8 cellular contexts compared by ENCODE assay signal in the genomic region with DNA sequence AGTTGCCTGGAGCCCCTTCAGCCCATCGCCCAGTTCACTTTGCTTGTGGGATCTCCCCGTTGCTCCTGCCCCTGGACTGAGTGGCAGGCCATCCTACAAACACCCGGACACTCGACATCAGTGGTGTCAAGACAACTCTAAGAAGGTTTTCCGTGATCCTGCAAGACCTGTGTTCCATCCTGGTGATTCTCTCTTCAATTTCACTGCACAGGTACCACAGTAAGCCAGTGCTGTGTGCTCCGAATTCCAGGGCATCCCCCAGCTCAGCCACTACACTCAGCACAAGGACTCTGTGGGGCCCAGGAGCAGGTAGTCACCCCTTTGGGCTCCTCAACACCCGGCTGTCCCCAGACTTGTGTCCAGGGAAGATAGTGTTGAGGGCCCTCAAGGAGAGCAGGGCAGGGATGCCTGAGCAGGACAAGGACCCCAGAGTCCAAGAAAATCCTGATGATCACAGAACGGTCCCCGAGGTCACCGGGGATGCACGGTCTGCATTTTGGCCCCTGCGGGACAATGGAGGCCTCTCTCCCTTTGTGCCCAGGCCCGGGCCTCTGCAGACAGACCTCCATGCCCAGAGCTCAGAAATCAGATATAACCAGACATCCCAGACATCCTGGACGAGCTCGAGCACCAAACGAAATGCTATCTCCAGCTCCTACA.
DNase-seq lines count a peak whose midpoint lies in the region; ATAC-seq, FAIRE-seq and TF ChIP-seq lines count a peak whose summit lies in the region.
"Not testable (repeated sequence)": the region's sequence is repeated elsewhere in the genome, so short reads cannot be mapped to it uniquely, and the experiment has no call there.

No MANE protein-coding gene starts in this region.

- intact Hi-C loops in GM12878 (cut with micrococcal nuclease; ENCODE audit: unreplicated experiment) = loop anchor here (10.0 kb wide), 1 partner anchor 185 kb away; the partner anchor contains the start of gene AMACR
- intact Hi-C loops in pancreas (cut with DNase I) = not testable (repeated sequence)

- TF ChIP-seq POLR2A in GM12878 (IDR thresholded peaks at IDR 0.05; ENCODE audit: low read depth, low read length); upper lobe of left lung (IDR thresholded peaks at IDR 0.05): not testable (repeated sequence)

- DNase-seq in EH (ENCODE audit: low read depth) (peak; percentile 2), HuH-7.5 (ENCODE audit: low spot score) (peak; percentile 3), globus pallidus (ENCODE audit: low spot score) (peak; percentile 7), left kidney (ENCODE audit: low read depth, low spot score) (peak; percentile 1), pancreas (peak; percentile 17 to 89 (median 42)), upper lobe of left lung (peak; percentile 25 to 86)
- DNase-seq in activated CD4-positive, CD25-positive, alpha-beta regulatory T cell treated with anti-CD3 and anti-CD28 coated beads, Interleukin-2, amount 50 U/mL, for 72 hours = peak; percentile 51
- DNase-seq in GM12878 (ENCODE audit: low read depth, low spot score) = not testable (repeated sequence)

- CTCF ChIA-PET in GM12878 (lab: Yijun Ruan, JAX) = not testable (repeated sequence)

- WGBS in GM12878 (ENCODE audit: insufficient coverage, insufficient replicate concordance, low lambda C conversion rate, missing lambda C conversion rate) = 94% methylated on average over 16 of the region's 16 CpGs
- 95 to 96% methylated on average over 16 of the region's 16 CpGs for WGBS in pancreas, 2 donors
- WGBS in upper lobe of left lung, 2 donors = 96 to 97% methylated on average over 15 to 16 of the region's 16 CpGs

- not testable (repeated sequence) for H3K27ac ChIP-seq in GM12878 (ENCODE audit: control insufficient read depth, insufficient read depth); pancreas; upper lobe of left lung

- not testable (repeated sequence) for ATAC-seq in GM12878; pancreas; upper lobe of left lung (ENCODE audit: low FRiP score in 2 of 2)

- TF ChIP-seq RAD21 in GM12878 (IDR thresholded peaks at IDR 0.05; ENCODE audit: insufficient read depth, low read depth, low read length) = not testable (repeated sequence)

- SMC1A ChIA-PET in GM12878 (lab: Charles Lee; ENCODE audit: uncharacterized antibody, unreplicated experiment) = not testable (repeated sequence)

- RAD21 ChIA-PET in GM12878 (lab: Charles Lee; ENCODE audit: unreplicated experiment) = not testable (repeated sequence)

- not testable (repeated sequence) for H3K36me3 ChIP-seq in GM12878 (ENCODE audit: control insufficient read depth in 2 of 2, insufficient read depth in 2 of 2, low read length in 1 of 2); pancreas
- peaks cover 0 to 33% (median 7%) of the 10 kb centered on the region in 4 donors for H3K36me3 ChIP-seq in upper lobe of left lung

- FAIRE-seq in GM12878 (lab: Jason Lieb, UNC); pancreas (lab: Jason Lieb, UNC): not testable (repeated sequence)

- not testable (repeated sequence) for H3K4me3 ChIP-seq in GM12878, pancreas, upper lobe of left lung

- not testable (repeated sequence) for H3K79me2 ChIP-seq in GM12878 (ENCODE audit: control insufficient read depth, insufficient read depth, low read length)

- not testable (repeated sequence) for TF ChIP-seq EP300 in GM12878 (IDR thresholded peaks at IDR 0.05; ENCODE audit: borderline replicate concordance in 1 of 2, control insufficient read depth in 1 of 2, low read depth in 2 of 2, low read length in 2 of 2); upper lobe of left lung (IDR thresholded peaks at IDR 0.05)

- H3K4me2 ChIP-seq in GM12878 (ENCODE audit: control insufficient read depth, insufficient read depth) = not testable (repeated sequence)

- not testable (repeated sequence) for H4K20me1 ChIP-seq in GM12878 (ENCODE audit: control insufficient read depth, insufficient read depth)

- POLR2A ChIA-PET in GM12878 (lab: Charles Lee) = not testable (repeated sequence)

- H3K27me3 ChIP-seq in GM12878 (replicated peaks in 1 of 2; ENCODE audit: control insufficient read depth in 2 of 2, insufficient read depth in 2 of 2, low read length in 1 of 2); pancreas; upper lobe of left lung: not testable (repeated sequence)

- not testable (repeated sequence) for H3K9me3 ChIP-seq in GM12878 (replicated peaks; ENCODE audit: control insufficient read depth, insufficient read depth, low read length); pancreas; upper lobe of left lung

- in situ Hi-C loops in GM12878 (cut with MboI) = loop anchor here (25.0 kb wide), 1 partner anchor 672 kb away; no protein-coding TSS in a partner anchor

- H3K4me1 ChIP-seq in GM12878 (ENCODE audit: control insufficient read depth, insufficient read depth, low read length); pancreas; upper lobe of left lung: not testable (repeated sequence)

- TF ChIP-seq CTCF in GM12878 (IDR thresholded peaks at IDR 0.05 in 2 of 3, conservative IDR thresholded peaks at IDR 0.05 in 1 of 3; ENCODE audit: control insufficient read depth in 2 of 3, extremely low read depth in 1 of 3, insufficient read depth in 1 of 3, low read depth in 3 of 3, low read length in 3 of 3); pancreas (IDR thresholded peaks at IDR 0.05); upper lobe of left lung (IDR thresholded peaks at IDR 0.05): not testable (repeated sequence)

- H3K9ac ChIP-seq in GM12878 (ENCODE audit: control insufficient read depth, insufficient read depth, low read length) = not testable (repeated sequence)

- H2AFZ ChIP-seq in GM12878 (ENCODE audit: control insufficient read depth, low read depth, low read length) = not testable (repeated sequence)

- not testable (repeated sequence) for BruUV-seq in GM12878 (replicated peaks; lab: Mats Ljungman, UMichigan)

TF ChIP-seq in GM12878, 131 proteins besides CTCF, POLR2A, EP300 and RAD21:
- 0 out of 2 replicates have a peak, but pooled peaks have one; percentile 32 for TF ChIP-seq IRF3 (IDR thresholded peaks at IDR 0.05)
- TF ChIP-seq, protein P1, sequence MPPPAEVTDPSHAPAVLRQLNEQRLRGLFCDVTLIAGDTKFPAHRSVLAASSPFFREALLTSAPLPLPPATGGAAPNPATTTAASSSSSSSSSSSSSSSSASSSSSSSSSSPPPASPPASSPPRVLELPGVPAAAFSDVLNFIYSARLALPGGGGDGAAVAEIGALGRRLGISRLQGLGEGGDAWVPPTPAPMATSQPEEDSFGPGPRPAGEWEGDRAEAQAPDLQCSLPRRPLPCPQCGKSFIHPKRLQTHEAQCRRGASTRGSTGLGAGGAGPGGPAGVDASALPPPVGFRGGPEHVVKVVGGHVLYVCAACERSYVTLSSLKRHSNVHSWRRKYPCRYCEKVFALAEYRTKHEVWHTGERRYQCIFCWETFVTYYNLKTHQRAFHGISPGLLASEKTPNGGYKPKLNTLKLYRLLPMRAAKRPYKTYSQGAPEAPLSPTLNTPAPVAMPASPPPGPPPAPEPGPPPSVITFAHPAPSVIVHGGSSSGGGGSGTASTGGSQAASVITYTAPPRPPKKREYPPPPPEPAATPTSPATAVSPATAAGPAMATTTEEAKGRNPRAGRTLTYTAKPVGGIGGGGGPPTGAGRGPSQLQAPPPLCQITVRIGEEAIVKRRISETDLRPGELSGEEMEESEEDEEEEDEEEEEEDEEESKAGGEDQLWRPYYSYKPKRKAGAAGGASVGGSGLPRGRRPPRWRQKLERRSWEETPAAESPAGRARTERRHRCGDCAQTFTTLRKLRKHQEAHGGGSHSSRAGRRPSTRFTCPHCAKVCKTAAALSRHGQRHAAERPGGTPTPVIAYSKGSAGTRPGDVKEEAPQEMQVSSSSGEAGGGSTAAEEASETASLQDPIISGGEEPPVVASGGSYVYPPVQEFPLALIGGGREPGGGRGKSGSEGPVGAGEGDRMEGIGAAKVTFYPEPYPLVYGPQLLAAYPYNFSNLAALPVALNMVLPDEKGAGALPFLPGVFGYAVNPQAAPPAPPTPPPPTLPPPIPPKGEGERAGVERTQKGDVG (CRISPR knock-in tag; IDR thresholded peaks at IDR 0.05) = 0 out of 2 replicates have a peak, but pooled peaks have one; percentile 36
- 0 out of 2 replicates have a peak, but pooled peaks have one; percentile 46 for TF ChIP-seq ZNF207 (IDR thresholded peaks at IDR 0.05; ENCODE audit: borderline replicate concordance)
- TF ChIP-seq E4F1 (IDR thresholded peaks at IDR 0.05; ENCODE audit: borderline replicate concordance, partially characterized antibody) = peak; percentile 11
- 0 out of 2 replicates have a peak, but pooled peaks have one; percentile 27 for TF ChIP-seq HDGF (IDR thresholded peaks at IDR 0.05)
